In genomic region chr1:113190078-113190477, GRCh38 we compare ENCODE assay signal across 21 cellular contexts.
A peak's percentile ranks its signal among the peaks of the same experiment; 100 is the strongest.
DNase-seq lines count a peak whose midpoint lies in the region; ATAC-seq, FAIRE-seq and TF ChIP-seq lines count a peak whose summit lies in the region.
"Had no signal": no experiment of that assay in that cellular context is flagged by ENCODE, and none has a peak within 500 bp of the region (broad histone marks: within the 10 kb centered on the region; RNA-seq: fewer than 3 reads in every experiment).

No MANE protein-coding gene starts in this region.

- no peaks in the 10 kb centered on the region for H3K79me2 ChIP-seq in OCI-LY3 (ENCODE audit: low read length)

- ATAC-seq in esophagus mucosa, result peak; percentile 51
- ATAC-seq in left ventricle myocardium superior, result no peak
- ATAC-seq: CD8-positive, alpha-beta T cell; GM12878 had no signal

- TF ChIP-seq CTCF in OCI-LY3 (IDR thresholded peaks at IDR 0.05; ENCODE audit: low read depth, low read length), result no peak

- 0 out of 2 replicates have a peak overlapping the region, but pooled peaks have one; percentile 75 for H3K4me3 ChIP-seq in OCI-LY3 (ENCODE audit: low read length)
- H3K4me3 ChIP-seq: BLaER1, GM12878 had no signal

- peak overlapping the region; percentile 37; the same call in 1 of the 2 replicates for H2AFZ ChIP-seq in OCI-LY3 (ENCODE audit: low read depth, low read length)

- intact Hi-C loops in left ventricle myocardium superior (cut with micrococcal nuclease), result no loop called here

- peak overlapping the region; percentile 74 for H3K4me2 ChIP-seq in OCI-LY3 (ENCODE audit: low read length)
- H3K4me2 ChIP-seq: BLaER1 had no signal

- H3K27ac ChIP-seq in OCI-LY3 (ENCODE audit: low read length), result peak overlapping the region; percentile 19; the same call in 1 of the 2 replicates
- H3K27ac ChIP-seq: 22Rv1, BLaER1, C4-2B had no signal

- no peak overlapping the region for H3K9ac ChIP-seq in OCI-LY3 (ENCODE audit: low read length)
- H3K9ac ChIP-seq: BLaER1 had no signal

- TF ChIP-seq POLR2A in GM12892 (IDR thresholded peaks at IDR 0.05; ENCODE audit: low read depth, low read length), result no peak

- no peaks in the 10 kb centered on the region for H4K20me1 ChIP-seq in OCI-LY3 (ENCODE audit: insufficient read depth, low read length)
- H4K20me1 ChIP-seq: BLaER1 had no signal

- H3K9me3 ChIP-seq in OCI-LY3 (ENCODE audit: insufficient read depth, low read length), result no peaks in the 10 kb centered on the region
- H3K9me3 ChIP-seq: Caco-2 had no signal

- peaks cover 4% of the 10 kb centered on the region for H3K36me3 ChIP-seq in OCI-LY3 (replicated peaks; ENCODE audit: low read depth, low read length)
- H3K36me3 ChIP-seq: BLaER1 had no signal

- peak; percentile 21 for FAIRE-seq in GM12892 (lab: Jason Lieb, UNC)
- FAIRE-seq: A204.1, GM12878, GM18507, H1 had no signal

- no peaks in the 10 kb centered on the region for H3K27me3 ChIP-seq in OCI-LY3 (ENCODE audit: low read depth, low read length)
- H3K27me3 ChIP-seq: BLaER1 had no signal

- peaks cover 72% of the 10 kb centered on the region for H3K4me1 ChIP-seq in OCI-LY3 (ENCODE audit: low read length)
- H3K4me1 ChIP-seq: Caco-2 had no signal

- DNase-seq in GM12892 (ENCODE audit: insufficient read length) (no peak), cortex of kidney (lab: John Stamatoyannopoulos, UW) (no peak), left ventricle myocardium superior (no peak), RPMI8226 (no peak)
- DNase-seq: Caco-2; CD4-positive, CD25-positive, alpha-beta regulatory T cell; CD8-positive, alpha-beta T cell; DMS153; EL; GDM1; H7; HCEC 1CT had no signal
